Comparison of ENCODE assay signal across 17 cellular contexts in the genomic region with DNA sequence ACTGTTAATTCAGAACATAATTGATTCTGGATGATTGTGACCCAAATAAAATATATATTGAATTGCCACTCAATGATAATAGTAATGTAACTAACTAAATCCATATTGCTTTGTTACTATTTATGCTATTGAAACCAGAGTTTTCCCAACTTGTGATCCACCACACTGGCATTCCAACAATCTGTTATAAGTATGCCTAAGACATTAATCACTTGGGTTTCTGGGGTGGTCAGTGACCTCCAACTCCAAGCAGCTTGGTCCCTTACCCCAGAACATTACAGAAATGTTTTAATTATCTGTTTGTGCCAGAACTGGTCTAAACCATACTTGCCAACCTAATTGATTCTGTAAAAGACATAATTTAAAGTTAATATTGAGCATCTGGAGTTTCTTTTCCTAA. TPM values are rescaled to one million over a fixed set of nuclear protein-coding genes. Genes with fewer than 3 reads are reported as not detected.
A peak's percentile ranks its signal among the peaks of the same experiment; 100 is the strongest.
DNase-seq lines count a peak whose midpoint lies in the region; ATAC-seq, FAIRE-seq and TF ChIP-seq lines count a peak whose summit lies in the region.
"Had no signal": no experiment of that assay in that cellular context is flagged by ENCODE, and none has a peak within 500 bp of the region (broad histone marks: within the 10 kb centered on the region; RNA-seq: fewer than 3 reads in every experiment).

No MANE protein-coding gene starts in this region.

- FAIRE-seq in G401.6 (lab: Jason Lieb, UNC), result peak; percentile 95
- FAIRE-seq: GM12892, islet of Langerhans had no signal

- ATAC-seq in mucosa of descending colon (no peak), GM19463 (IDR thresholded peaks at IDR 0.05; ENCODE audit: unreplicated experiment) (no peak)
- ATAC-seq: effector memory CD8-positive, alpha-beta T cell had no signal

- H3K4me3 ChIP-seq in SJSA1, result no peak overlapping the region
- H3K4me3 ChIP-seq in fibroblast of mammary gland (ENCODE audit: control insufficient read depth, low read depth, low read length), result no peak overlapping the region
- H3K4me3 ChIP-seq in retinal pigment epithelial cell (ENCODE audit: low read length), result no peak overlapping the region
- H3K4me3 ChIP-seq in mucosa of descending colon, result no peak overlapping the region
- H3K4me3 ChIP-seq: stomach had no signal

- H3K27ac ChIP-seq in SJSA1 (peak overlapping the region; percentile 27), RWPE1 (no peak overlapping the region)
- H3K27ac ChIP-seq: stomach had no signal

- POLR2A ChIA-PET in RWPE1 (lab: Yijun Ruan, JAX; ENCODE audit: low non-redundant PET), result no interaction called here

- intact Hi-C loops in mucosa of descending colon (cut with DNase I, micrococcal nuclease), result no loop called here

- peaks cover 16% of the 10 kb centered on the region for H3K4me1 ChIP-seq in SJSA1 (replicated peaks)
- no peaks in the 10 kb centered on the region for H3K4me1 ChIP-seq in mucosa of descending colon (ENCODE audit: low read depth)
- H3K4me1 ChIP-seq: stomach had no signal

- H3K36me3 ChIP-seq in SJSA1 (no peaks in the 10 kb centered on the region), mucosa of descending colon (ENCODE audit: low read depth) (no peaks in the 10 kb centered on the region)
- H3K36me3 ChIP-seq: stomach had no signal

- TF ChIP-seq CTCF in fibroblast of mammary gland (conservative IDR thresholded peaks at IDR 0.05; ENCODE audit: control insufficient read depth, insufficient read depth, low read depth, low read length) (no peak), retinal pigment epithelial cell (conservative IDR thresholded peaks at IDR 0.05; ENCODE audit: low read depth, low read length) (no peak), mucosa of descending colon (IDR thresholded peaks at IDR 0.05) (no peak), RWPE1 (conservative IDR thresholded peaks at IDR 0.05; ENCODE audit: low read depth) (no peak)

- H3K27me3 ChIP-seq in SJSA1 (replicated peaks), result no peaks in the 10 kb centered on the region
- H3K27me3 ChIP-seq: stomach had no signal

- DNase-seq in SJSA1 (ENCODE audit: low read depth in 1 of 2, low spot score in 2 of 2) (peak in 1 of 2 experiments; percentile 23), fibroblast of mammary gland (ENCODE audit: low read depth) (peak; percentile 39), retinal pigment epithelial cell (ENCODE audit: low read depth) (peak; percentile 62), NCI-H1417 treated with DMSO at 0.1 percent for 48 hours (lab: John Stamatoyannopoulos, UW) (no peak), mucosa of descending colon (no peak), RWPE1 (ENCODE audit: low spot score) (no peak)
- DNase-seq: activated effector memory CD4-positive, alpha-beta T cell treated with anti-CD3 and anti-CD28 coated beads, Interleukin-2, amount 50 U/mL, for 16 hours; CD4-positive, alpha-beta T cell; effector memory CD8-positive, alpha-beta T cell; NCI-H1694 treated with DMSO at 0.1 percent for 48 hours; stomach had no signal

- H3K9me3 ChIP-seq in SJSA1 (replicated peaks), result no peaks in the 10 kb centered on the region
- H3K9me3 ChIP-seq in mucosa of descending colon, result no peaks in the 10 kb centered on the region
- H3K9me3 ChIP-seq: stomach had no signal

- CTCF ChIA-PET in RWPE1 (lab: Yijun Ruan, JAX), result no interaction called here

RNA-seq across cellular contexts. Expression of a gene that starts 14.6 kb away (rescaled TPM):
- total RNA-seq in SJSA1 (2014; rRNA removed; shearing (Covaris generic)), result 1.9 and 2.8 TPM in 2 replicates
- 10 to 100 TPM in 1 of 3 donors, 1 to 10 TPM in 2; 5.9 to 11.3 (median 7.1) TPM for total RNA-seq in mucosa of descending colon

RNA-seq across cellular contexts. Expression of a gene that starts 19.0 kb away (rescaled TPM):
- total RNA-seq in SJSA1 (2014; rRNA removed; shearing (Covaris generic)), result not detected in 2 replicates
- not detected for total RNA-seq in mucosa of descending colon
- total RNA-seq: activated CD8-positive, alpha-beta memory T cell treated with anti-CD3 and anti-CD28 coated beads for 36 hours; CD4-positive, alpha-beta T cell; mononuclear cell; stomach had no signal

Comparison
In these comparisons a context has a peak if more than half of its experiments do, and no peak if none do; other contexts are left out.
1. DNase-seq: peak in fibroblast of mammary gland (single experiment) and retinal pigment epithelial cell (single experiment); none in NCI-H1417 treated with DMSO at 0.1 percent for 48 hours (single experiment), mucosa of descending colon (0 of 3) and RWPE1 (single experiment).